ENCODE assay signal across 12 cellular contexts in the genomic region with DNA sequence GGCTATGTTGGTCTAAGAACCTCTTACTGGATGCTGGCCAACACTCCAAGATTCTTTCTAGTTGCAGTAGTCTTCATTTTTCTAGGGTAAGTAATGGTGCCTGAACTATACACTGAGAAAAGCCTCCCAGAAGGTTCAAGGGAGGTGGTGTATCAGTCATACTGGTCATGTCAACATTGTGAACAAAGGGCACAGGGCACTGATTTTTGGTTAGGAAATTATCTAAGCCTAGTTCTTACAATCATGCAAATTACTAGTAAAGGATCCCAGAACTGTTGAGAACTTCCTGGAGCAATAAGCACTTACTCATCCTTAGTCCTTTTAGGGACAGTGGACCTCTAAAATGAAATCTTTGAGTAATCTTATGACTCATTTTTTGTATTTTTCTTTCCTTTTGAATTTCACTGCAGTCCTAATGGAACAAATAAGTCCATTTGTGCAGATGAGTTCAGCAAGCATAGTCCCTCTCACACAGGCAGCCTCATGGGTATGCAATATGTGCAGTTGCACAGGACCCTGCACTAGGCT. TPM values are rescaled to one million over a fixed set of nuclear protein-coding genes. Genes with fewer than 3 reads are reported as not detected.
A peak's percentile ranks its signal among the peaks of the same experiment; 100 is the strongest.
DNase-seq lines count a peak whose midpoint lies in the region; ATAC-seq, FAIRE-seq and TF ChIP-seq lines count a peak whose summit lies in the region.
"Had no signal": no experiment of that assay in that cellular context is flagged by ENCODE, and none has a peak within 500 bp of the region (broad histone marks: within the 10 kb centered on the region; RNA-seq: fewer than 3 reads in every experiment).

No MANE protein-coding gene starts in this region.

- TF ChIP-seq RAD21 in A549 (conservative IDR thresholded peaks at IDR 0.05 in 1 of 2, IDR thresholded peaks at IDR 0.05 in 1 of 2): peak in 1 of 2 experiments; percentile 22; a peak in 1 of 5 replicates

- H3K27ac Mint-ChIP-seq in stimulated activated memory B cell treated with anti-CD40 and anti-IgM and Interleukin-4, amounts not matched to agents 10 μg/mL and 1 μg/mL and 100 μg/mL, for 72 hours: no peak overlapping the region
- H3K27ac Mint-ChIP-seq: T-cell had no signal

- peaks cover 10% of the 10 kb centered on the region for H3K4me1 Mint-ChIP-seq in stimulated activated memory B cell treated with anti-CD40 and anti-IgM and Interleukin-4, amounts not matched to agents 10 μg/mL and 1 μg/mL and 100 μg/mL, for 72 hours

- FAIRE-seq in A549 (lab: Jason Lieb, UNC): peak; percentile 76

- peaks cover 38% of the 10 kb centered on the region for H3K4me1 ChIP-seq in A549

- DNase-seq in A549 (ENCODE audit: low read depth in 1 of 2, low spot score in 1 of 2) (peak in 1 of 2 experiments; percentile 76), RWPE1 (ENCODE audit: low spot score) (peak; percentile 53), fibroblast of peridontal ligament (ENCODE audit: extremely low read depth) (peak; percentile 87), OCI-M1 (lab: John Stamatoyannopoulos, UW) (no peak), NCI-H1417 (lab: John Stamatoyannopoulos, UW) (no peak)
- DNase-seq: COR-L47, GOT3, T-cell had no signal

- no peak overlapping the region for H3K4me3 ChIP-seq in A549
- H3K4me3 ChIP-seq: thoracic aorta had no signal

- CTCF ChIA-PET in A549 (lab: Yijun Ruan, JAX): interaction anchor here (0.9 kb wide), 1 partner anchor 21 kb away, joined by 3 read pairs; the partner anchor contains the start of gene CDC42SE2
- CTCF ChIA-PET in RWPE1 (lab: Yijun Ruan, JAX): no interaction called here

- POLR2A ChIA-PET in A549 (lab: Yijun Ruan, JAX): interaction anchor here (0.6 to 1.1 kb wide), 2 partner anchors 17 to 21 kb away, joined by 3 to 4 read pairs; partner anchors contain the start of gene CDC42SE2
- POLR2A ChIA-PET in RWPE1 (lab: Yijun Ruan, JAX; ENCODE audit: low non-redundant PET): no interaction called here

- ATAC-seq in A549 (peak; percentile 90 to 92), GM18502 (IDR thresholded peaks at IDR 0.05; ENCODE audit: poor library complexity, unreplicated experiment) (peak; percentile 52), HG03175 (IDR thresholded peaks at IDR 0.05; ENCODE audit: unreplicated experiment) (no peak)
- no peak for ATAC-seq in stimulated activated memory B cell treated with anti-CD40 and anti-IgM and Interleukin-4, amounts not matched to agents 10 μg/mL and 1 μg/mL and 100 μg/mL, for 72 hours
- ATAC-seq: T-cell had no signal

- no peaks in the 10 kb centered on the region for H3K27me3 Mint-ChIP-seq in stimulated activated memory B cell treated with anti-CD40 and anti-IgM and Interleukin-4, amounts not matched to agents 10 μg/mL and 1 μg/mL and 100 μg/mL, for 72 hours
- H3K27me3 Mint-ChIP-seq: T-cell had no signal

- H3K27ac ChIP-seq in A549: peak overlapping the region; percentile 69 to 73
- peak overlapping the region; percentile 49 for H3K27ac ChIP-seq in RWPE1
- H3K27ac ChIP-seq: thoracic aorta had no signal

- H3K4me2 ChIP-seq in A549: peak overlapping the region; percentile 74

- TF ChIP-seq CTCF in A549 (IDR thresholded peaks at IDR 0.05) (no peak), RWPE1 (conservative IDR thresholded peaks at IDR 0.05; ENCODE audit: low read depth) (no peak)

- H3K9me3 Mint-ChIP-seq in stimulated activated memory B cell treated with anti-CD40 and anti-IgM and Interleukin-4, amounts not matched to agents 10 μg/mL and 1 μg/mL and 100 μg/mL, for 72 hours: no peaks in the 10 kb centered on the region

- TF ChIP-seq EP300 in A549 (IDR thresholded peaks at IDR 0.05): no peak

- no peak overlapping the region for H3K4me3 Mint-ChIP-seq in stimulated activated memory B cell treated with anti-CD40 and anti-IgM and Interleukin-4, amounts not matched to agents 10 μg/mL and 1 μg/mL and 100 μg/mL, for 72 hours
- H3K4me3 Mint-ChIP-seq: T-cell had no signal

- peaks cover 16% of the 10 kb centered on the region for H3K36me3 Mint-ChIP-seq in stimulated activated memory B cell treated with anti-CD40 and anti-IgM and Interleukin-4, amounts not matched to agents 10 μg/mL and 1 μg/mL and 100 μg/mL, for 72 hours

- TF ChIP-seq POLR2A in A549 (IDR thresholded peaks at IDR 0.05; ENCODE audit: low read length): no peak

- peaks cover 19% of the 10 kb centered on the region for H3K9me3 ChIP-seq in A549

TF ChIP-seq in A549, 52 proteins besides CTCF, POLR2A, EP300 and RAD21 (continues in another document):
- TF ChIP-seq EHF (CRISPR knock-in tag; IDR thresholded peaks at IDR 0.05) (no peak), KDM1A (IDR thresholded peaks at IDR 0.05; ENCODE audit: low read depth) (no peak), ZNF302 (CRISPR knock-in tag; IDR thresholded peaks at IDR 0.05) (no peak), HOXA7 (CRISPR knock-in tag; IDR thresholded peaks at IDR 0.05) (no peak), ELK1 (IDR thresholded peaks at IDR 0.05; ENCODE audit: low read depth, low read length) (no peak), EHMT2 (IDR thresholded peaks at IDR 0.05; ENCODE audit: low read depth) (no peak), BCL3 (IDR thresholded peaks at IDR 0.05) (no peak), ZSCAN20 (CRISPR knock-in tag; IDR thresholded peaks at IDR 0.05) (no peak), JUNB (IDR thresholded peaks at IDR 0.05) (peak; percentile 72), RARB (CRISPR knock-in tag; IDR thresholded peaks at IDR 0.05) (no peak), ZFP36 (IDR thresholded peaks at IDR 0.05; ENCODE audit: borderline replicate concordance, partially characterized antibody) (no peak), MAX (IDR thresholded peaks at IDR 0.05) (no peak), FOSL2 (IDR thresholded peaks at IDR 0.05) (peak; percentile 83), FOSL2 (CRISPR knock-in tag; IDR thresholded peaks at IDR 0.05) (peak; percentile 71), HDAC2 (IDR thresholded peaks at IDR 0.05) (no peak), CEBPB (IDR thresholded peaks at IDR 0.05) (peak in 1 of 2 experiments; percentile 51; a peak in 1 of 4 replicates), NFE2L2 (conservative IDR thresholded peaks at IDR 0.05; ENCODE audit: low read length) (no peak), CHD2 (IDR thresholded peaks at IDR 0.05; ENCODE audit: low read length, partially characterized antibody) (no peak), BHLHE40 (IDR thresholded peaks at IDR 0.05; ENCODE audit: low read depth, low read length) (no peak), TFCP2L1 (CRISPR knock-in tag; IDR thresholded peaks at IDR 0.05) (no peak)
- TF ChIP-seq, protein P1, sequence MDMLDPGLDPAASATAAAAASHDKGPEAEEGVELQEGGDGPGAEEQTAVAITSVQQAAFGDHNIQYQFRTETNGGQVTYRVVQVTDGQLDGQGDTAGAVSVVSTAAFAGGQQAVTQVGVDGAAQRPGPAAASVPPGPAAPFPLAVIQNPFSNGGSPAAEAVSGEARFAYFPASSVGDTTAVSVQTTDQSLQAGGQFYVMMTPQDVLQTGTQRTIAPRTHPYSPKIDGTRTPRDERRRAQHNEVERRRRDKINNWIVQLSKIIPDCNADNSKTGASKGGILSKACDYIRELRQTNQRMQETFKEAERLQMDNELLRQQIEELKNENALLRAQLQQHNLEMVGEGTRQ (IDR thresholded peaks at IDR 0.05): no peak
- TF ChIP-seq, protein P2, sequence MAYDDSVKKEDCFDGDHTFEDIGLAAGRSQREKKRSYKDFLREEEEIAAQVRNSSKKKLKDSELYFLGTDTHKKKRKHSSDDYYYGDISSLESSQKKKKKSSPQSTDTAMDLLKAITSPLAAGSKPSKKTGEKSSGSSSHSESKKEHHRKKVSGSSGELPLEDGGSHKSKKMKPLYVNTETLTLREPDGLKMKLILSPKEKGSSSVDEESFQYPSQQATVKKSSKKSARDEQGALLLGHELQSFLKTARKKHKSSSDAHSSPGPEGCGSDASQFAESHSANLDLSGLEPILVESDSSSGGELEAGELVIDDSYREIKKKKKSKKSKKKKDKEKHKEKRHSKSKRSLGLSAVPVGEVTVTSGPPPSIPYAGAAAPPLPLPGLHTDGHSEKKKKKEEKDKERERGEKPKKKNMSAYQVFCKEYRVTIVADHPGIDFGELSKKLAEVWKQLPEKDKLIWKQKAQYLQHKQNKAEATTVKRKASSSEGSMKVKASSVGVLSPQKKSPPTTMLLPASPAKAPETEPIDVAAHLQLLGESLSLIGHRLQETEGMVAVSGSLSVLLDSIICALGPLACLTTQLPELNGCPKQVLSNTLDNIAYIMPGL (CRISPR knock-in tag; IDR thresholded peaks at IDR 0.05; ENCODE audit: borderline replicate concordance): no peak

RNA-seq across cellular contexts. Expression of gene CDC42SE2, which starts 21.1 kb away (rescaled TPM):
- polyA plus RNA-seq in A549 (2011; rRNA removed): 48.7 and 66.4 TPM in 2 replicates
- 11.7 and 12.6 TPM in 2 replicates for polyA plus RNA-seq in A549 (2012; cell fraction: cytosol; rRNA removed)
- 3.4 and 7.3 TPM in 2 replicates for polyA plus RNA-seq in A549 (2012; cell fraction: nucleus; rRNA removed)
- polyA plus RNA-seq in A549 (2017; fragmentation: RNase III; extraction: RNeasy Plus Mini Kit Qiagen cat#74134 plus additional on column Dnase treatment): 25.7 to 27.1 TPM (median 25.8 TPM) in 3 replicates
- polyA minus RNA-seq in A549 (2011; rRNA and poly(A)+ RNA removed): 26.0 and 30.8 TPM in 2 replicates

Comparison
In these comparisons a context has a peak if more than half of its experiments do, and no peak if none do; other contexts are left out.
1. ATAC-seq: peak in A549 (2 of 2) and GM18502 (single experiment); none in stimulated activated memory B cell treated with anti-CD40 and anti-IgM and Interleukin-4, amounts not matched to agents 10 μg/mL and 1 μg/mL and 100 μg/mL, for 72 hours (single experiment) and HG03175 (single experiment).
2. DNase-seq: peak in RWPE1 (single experiment) and fibroblast of peridontal ligament (single experiment); none in OCI-M1 (single experiment) and NCI-H1417 (0 of 3).